1 cellular context compared by ENCODE assay signal in the genomic region with DNA sequence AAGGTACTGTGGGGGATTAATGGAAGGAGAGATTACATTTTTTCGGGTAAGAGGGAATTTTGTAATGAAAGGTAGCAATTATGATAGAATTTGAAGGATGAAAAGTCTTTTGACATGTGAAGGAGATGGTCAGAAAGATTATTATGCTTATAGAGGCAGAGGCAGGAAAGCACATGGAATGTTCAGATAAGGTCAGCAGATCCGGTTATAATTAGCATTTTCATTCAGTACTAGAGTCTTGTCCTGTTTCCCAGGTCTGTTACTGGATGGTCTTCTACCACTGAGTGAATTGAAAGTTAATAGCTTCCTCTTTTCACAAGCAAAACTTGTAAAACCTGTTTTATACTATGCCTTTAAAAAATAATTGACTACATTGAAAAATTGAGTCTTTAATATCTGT.
TF ChIP-seq lines count a peak whose summit lies in the region.

No MANE protein-coding gene starts in this region.

TF ChIP-seq in GM12878, 131 proteins besides CTCF, POLR2A, EP300 and RAD21 (continued from another document):
- TF ChIP-seq, protein P1, sequence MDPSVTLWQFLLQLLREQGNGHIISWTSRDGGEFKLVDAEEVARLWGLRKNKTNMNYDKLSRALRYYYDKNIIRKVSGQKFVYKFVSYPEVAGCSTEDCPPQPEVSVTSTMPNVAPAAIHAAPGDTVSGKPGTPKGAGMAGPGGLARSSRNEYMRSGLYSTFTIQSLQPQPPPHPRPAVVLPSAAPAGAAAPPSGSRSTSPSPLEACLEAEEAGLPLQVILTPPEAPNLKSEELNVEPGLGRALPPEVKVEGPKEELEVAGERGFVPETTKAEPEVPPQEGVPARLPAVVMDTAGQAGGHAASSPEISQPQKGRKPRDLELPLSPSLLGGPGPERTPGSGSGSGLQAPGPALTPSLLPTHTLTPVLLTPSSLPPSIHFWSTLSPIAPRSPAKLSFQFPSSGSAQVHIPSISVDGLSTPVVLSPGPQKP (IDR thresholded peaks at IDR 0.05; ENCODE audit: low read depth, low read length): peak; percentile 40; the same call in 1 of the 2 replicates
- no peak for TF ChIP-seq WRNIP1 (IDR thresholded peaks at IDR 0.05; ENCODE audit: borderline replicate concordance, low read depth, low read length)
- peak; percentile 57 to 81 for TF ChIP-seq SRF (IDR thresholded peaks at IDR 0.05; ENCODE audit: low read depth in 2 of 2, low read length in 2 of 2)
- no peak for TF ChIP-seq SPI1 (IDR thresholded peaks at IDR 0.05; ENCODE audit: borderline replicate concordance, insufficient read depth, low read depth, low read length)
- TF ChIP-seq TCF3 (IDR thresholded peaks at IDR 0.05; ENCODE audit: borderline replicate concordance, insufficient read depth, low read depth, low read length): no peak
- TF ChIP-seq, protein P2, sequence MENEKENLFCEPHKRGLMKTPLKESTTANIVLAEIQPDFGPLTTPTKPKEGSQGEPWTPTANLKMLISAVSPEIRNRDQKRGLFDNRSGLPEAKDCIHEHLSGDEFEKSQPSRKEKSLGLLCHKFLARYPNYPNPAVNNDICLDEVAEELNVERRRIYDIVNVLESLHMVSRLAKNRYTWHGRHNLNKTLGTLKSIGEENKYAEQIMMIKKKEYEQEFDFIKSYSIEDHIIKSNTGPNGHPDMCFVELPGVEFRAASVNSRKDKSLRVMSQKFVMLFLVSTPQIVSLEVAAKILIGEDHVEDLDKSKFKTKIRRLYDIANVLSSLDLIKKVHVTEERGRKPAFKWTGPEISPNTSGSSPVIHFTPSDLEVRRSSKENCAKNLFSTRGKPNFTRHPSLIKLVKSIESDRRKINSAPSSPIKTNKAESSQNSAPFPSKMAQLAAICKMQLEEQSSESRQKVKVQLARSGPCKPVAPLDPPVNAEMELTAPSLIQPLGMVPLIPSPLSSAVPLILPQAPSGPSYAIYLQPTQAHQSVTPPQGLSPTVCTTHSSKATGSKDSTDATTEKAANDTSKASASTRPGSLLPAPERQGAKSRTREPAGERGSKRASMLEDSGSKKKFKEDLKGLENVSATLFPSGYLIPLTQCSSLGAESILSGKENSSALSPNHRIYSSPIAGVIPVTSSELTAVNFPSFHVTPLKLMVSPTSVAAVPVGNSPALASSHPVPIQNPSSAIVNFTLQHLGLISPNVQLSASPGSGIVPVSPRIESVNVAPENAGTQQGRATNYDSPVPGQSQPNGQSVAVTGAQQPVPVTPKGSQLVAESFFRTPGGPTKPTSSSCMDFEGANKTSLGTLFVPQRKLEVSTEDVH (IDR thresholded peaks at IDR 0.05; ENCODE audit: low read depth, partially characterized antibody): no peak
- TF ChIP-seq NBN (IDR thresholded peaks at IDR 0.05): no peak
- TF ChIP-seq EZH2 (IDR thresholded peaks at IDR 0.05; ENCODE audit: borderline replicate concordance, control insufficient read depth, low read depth, low read length): no peak
- TF ChIP-seq MEF2B (IDR thresholded peaks at IDR 0.05; ENCODE audit: partially characterized antibody, poor library complexity, severe bottlenecking): no peak
- TF ChIP-seq CEBPB (IDR thresholded peaks at IDR 0.05; ENCODE audit: borderline replicate concordance in 1 of 2, low read depth in 2 of 2, low read length in 2 of 2): no peak
